In genomic region chr9:121289554-121290370, GRCh38 we compare ENCODE assay signal across 9 cellular contexts. TPM values are rescaled to one million over a fixed set of nuclear protein-coding genes. Genes with fewer than 3 reads are reported as not detected.
A peak's percentile ranks its signal among the peaks of the same experiment; 100 is the strongest.
DNase-seq lines count a peak whose midpoint lies in the region; ATAC-seq and TF ChIP-seq lines count a peak whose summit lies in the region.
"Had no signal": no experiment of that assay in that cellular context is flagged by ENCODE, and none has a peak within 500 bp of the region (broad histone marks: within the 10 kb centered on the region; RNA-seq: fewer than 3 reads in every experiment).

No MANE protein-coding gene starts in this region.

- H3K4me1 ChIP-seq in mammary epithelial cell (ENCODE audit: insufficient read depth, low read length) (peaks cover 50% of the 10 kb centered on the region), mesendoderm (ENCODE audit: control insufficient read depth, low read depth, low read length) (peaks cover 17% of the 10 kb centered on the region), tibial artery (peaks cover 11 to 100% (median 84%) of the 10 kb centered on the region in 4 donors), mucosa of descending colon (ENCODE audit: low read depth) (peaks cover 55% of the 10 kb centered on the region)

- H3K56ac ChIP-seq in mesendoderm (ENCODE audit: low read length), result peak overlapping the region; percentile 62

- H2BK15ac ChIP-seq in mesendoderm (replicated peaks; ENCODE audit: low read depth), result no peak overlapping the region

- H3K18ac ChIP-seq in mesendoderm (ENCODE audit: low read length), result no peak overlapping the region

- in situ Hi-C loops in mammary epithelial cell (cut with MboI; ENCODE audit: low sequenced_read_pairs in 2 of 2), result loop anchor here in 1 of 2 donors (10.0 kb wide), 1 partner anchor 75 kb away; no protein-coding TSS in a partner anchor

- peak overlapping the region; percentile 31 for H3K23ac ChIP-seq in mesendoderm (ENCODE audit: low read length)

- no TSS peak for BruUV-seq in mammary epithelial cell (replicated peaks; lab: Mats Ljungman, UMichigan)

- intact Hi-C loops in mammary epithelial cell (cut with micrococcal nuclease) (loop anchor here (10.0 kb wide), 1 partner anchor 215 kb away; the partner anchor contains the start of gene CNTRL), tibial artery (cut with DNase I; ENCODE audit: low total_unique reads) (no loop called here), mucosa of descending colon (cut with DNase I, micrococcal nuclease) (no loop called here)

- no peak for ATAC-seq in mucosa of descending colon
- no peak for ATAC-seq in HG02610 (IDR thresholded peaks at IDR 0.05; ENCODE audit: unreplicated experiment)

- DNase-seq in NCI-H2196 treated with DMSO at 0.1 percent for 48 hours (lab: John Stamatoyannopoulos, UW; ENCODE audit: unreplicated experiment), result peak; percentile 31
- DNase-seq in NCI-H2196 (lab: John Stamatoyannopoulos, UW; ENCODE audit: unreplicated experiment), result no peak
- no peak for DNase-seq in mammary epithelial cell
- DNase-seq in mesendoderm, result no peak
- peak in 1 of 2 donors; percentile 75 for DNase-seq in tibial artery
- DNase-seq in mucosa of descending colon, result no peak
- no peak for DNase-seq in C1 segment of cervical spinal cord (lab: John Stamatoyannopoulos, UW)
- DNase-seq: 8988T had no signal

- H4K5ac ChIP-seq in mesendoderm (ENCODE audit: low read length), result no peak overlapping the region

- H2AK5ac ChIP-seq in mesendoderm (ENCODE audit: low read length), result no peak overlapping the region

- dilution Hi-C loops in mammary epithelial cell (cut with HindIII; ENCODE audit: low sequenced_read_pairs), result loop anchor here (5.0 kb wide), 1 partner anchor 97 kb away; no protein-coding TSS in a partner anchor

- WGBS in mammary epithelial cell (ENCODE audit: low coverage, missing lambda C conversion rate), result 33% methylated on average over 10 of the region's 11 CpGs
- no CpG with 5 or more reads among the region's 11 CpGs for WGBS in mesendoderm (ENCODE audit: extremely low coverage, insufficient coverage, low lambda C conversion rate)

- H3K4me2 ChIP-seq in mammary epithelial cell (ENCODE audit: insufficient read depth, low read depth, low read length), result peak overlapping the region; percentile 5
- no peak overlapping the region for H3K4me2 ChIP-seq in mesendoderm (ENCODE audit: low read length)

- no peaks in the 10 kb centered on the region for H3K9me3 ChIP-seq in mammary epithelial cell (replicated peaks; ENCODE audit: insufficient read depth, low read length)
- no peaks in the 10 kb centered on the region for H3K9me3 ChIP-seq in tibial artery
- H3K9me3 ChIP-seq in mucosa of descending colon, result no peaks in the 10 kb centered on the region

- peak overlapping the region; percentile 49 for H3K4ac ChIP-seq in mesendoderm (ENCODE audit: low read depth, low read length)

- peak overlapping the region; percentile 100 for H3K27ac ChIP-seq in mammary epithelial cell (ENCODE audit: insufficient read depth, low read depth, low read length)
- H3K27ac ChIP-seq in mesendoderm (ENCODE audit: low read depth, low read length), result peak overlapping the region; percentile 58
- peak overlapping the region; percentile 92 to 95 for H3K27ac ChIP-seq in tibial artery

- H3K4me3 ChIP-seq in mammary epithelial cell (replicated peaks in 1 of 3; ENCODE audit: insufficient read depth in 1 of 3, low read depth in 2 of 3, low read length in 3 of 3) (no peak overlapping the region), mesendoderm (ENCODE audit: low read length) (no peak overlapping the region), tibial artery (peak overlapping the region; percentile 11 to 23), mucosa of descending colon (no peak overlapping the region)

- no peaks in the 10 kb centered on the region for H3K79me1 ChIP-seq in mesendoderm (ENCODE audit: low read length)

- no peaks in the 10 kb centered on the region for H3K27me3 ChIP-seq in mammary epithelial cell (ENCODE audit: insufficient read depth, low read length)
- H3K27me3 ChIP-seq in mesendoderm (ENCODE audit: insufficient read depth, low read length, poor library complexity), result no peaks in the 10 kb centered on the region
- H3K27me3 ChIP-seq in tibial artery, result no peaks in the 10 kb centered on the region

- TF ChIP-seq CTCF in mammary epithelial cell (conservative IDR thresholded peaks at IDR 0.05 in 1 of 2, IDR thresholded peaks at IDR 0.05 in 1 of 2; ENCODE audit: extremely low read depth in 1 of 2, insufficient read depth in 1 of 2, low read depth in 1 of 2, low read length in 2 of 2) (no peak), tibial artery (IDR thresholded peaks at IDR 0.05) (no peak), mucosa of descending colon (IDR thresholded peaks at IDR 0.05) (no peak)

- H3K36me3 ChIP-seq in mammary epithelial cell (ENCODE audit: insufficient read depth, low read length), result no peaks in the 10 kb centered on the region
- no peaks in the 10 kb centered on the region for H3K36me3 ChIP-seq in mesendoderm (ENCODE audit: control insufficient read depth, insufficient read depth, low read length)
- peaks cover 0 to 8% (median 8%) of the 10 kb centered on the region in 3 donors for H3K36me3 ChIP-seq in tibial artery
- H3K36me3 ChIP-seq in mucosa of descending colon (ENCODE audit: low read depth), result peaks cover 4% of the 10 kb centered on the region

- H3K79me2 ChIP-seq in mammary epithelial cell (ENCODE audit: insufficient read depth, low read length) (peaks cover 30% of the 10 kb centered on the region), mesendoderm (ENCODE audit: control insufficient read depth, insufficient read depth, low read length) (no peaks in the 10 kb centered on the region)

- peak overlapping the region; percentile 42 for H2BK5ac ChIP-seq in mesendoderm (ENCODE audit: low read length)

- peak overlapping the region; percentile 77 for H2AFZ ChIP-seq in mammary epithelial cell (ENCODE audit: low read depth, low read length)

- no peak overlapping the region for H2BK120ac ChIP-seq in mesendoderm (ENCODE audit: low read depth, low read length)

- CTCF ChIA-PET in mammary epithelial cell (lab: Charles Lee; ENCODE audit: low non-redundant PET), result interaction anchor here (0.6 to 1.0 kb wide), 3 partner anchors 11 to 511 kb away, joined by 3 to 7 read pairs (median 4); no protein-coding TSS in a partner anchor

- H4K8ac ChIP-seq in mesendoderm (ENCODE audit: low read depth, low read length), result no peak overlapping the region

- H3K9ac ChIP-seq in mammary epithelial cell (ENCODE audit: insufficient read depth, low read length) (peak overlapping the region; percentile 42), mesendoderm (ENCODE audit: low read length) (no peak overlapping the region)

- no peaks in the 10 kb centered on the region for H4K20me1 ChIP-seq in mammary epithelial cell (ENCODE audit: insufficient read depth, low read length)

RNA-seq across cellular contexts. Expression of gene GSN, which starts 21.8 kb away (rescaled TPM):
- total RNA-seq in mammary epithelial cell, result 100 to 1,000 TPM; 196 to 723 TPM
- polyA plus RNA-seq in mammary epithelial cell, result 462 TPM
- 325 TPM for polyA minus RNA-seq in mammary epithelial cell
- polyA plus RNA-seq in mesendoderm (2013, experiment 1 of 2), result 12.4 TPM
- polyA plus RNA-seq in mesendoderm (2013, experiment 2 of 2), result 13.0 TPM
- total RNA-seq in mucosa of descending colon, result 100 to 1,000 TPM; 443 to 952 (median 937) TPM

Comparison
In these comparisons a context has a peak if more than half of its experiments do, and no peak if none do; other contexts are left out.
1. H3K4me3 ChIP-seq: peak in tibial artery (2 of 2); none in mammary epithelial cell (0 of 3), mesendoderm (single experiment) and mucosa of descending colon (single experiment).
2. Peak in every context shown above with its lines, with median percentiles within 50 percentile points of each other: H3K27ac ChIP-seq.